Comparison of ENCODE assay signal across 1 cellular context in the genomic region with DNA sequence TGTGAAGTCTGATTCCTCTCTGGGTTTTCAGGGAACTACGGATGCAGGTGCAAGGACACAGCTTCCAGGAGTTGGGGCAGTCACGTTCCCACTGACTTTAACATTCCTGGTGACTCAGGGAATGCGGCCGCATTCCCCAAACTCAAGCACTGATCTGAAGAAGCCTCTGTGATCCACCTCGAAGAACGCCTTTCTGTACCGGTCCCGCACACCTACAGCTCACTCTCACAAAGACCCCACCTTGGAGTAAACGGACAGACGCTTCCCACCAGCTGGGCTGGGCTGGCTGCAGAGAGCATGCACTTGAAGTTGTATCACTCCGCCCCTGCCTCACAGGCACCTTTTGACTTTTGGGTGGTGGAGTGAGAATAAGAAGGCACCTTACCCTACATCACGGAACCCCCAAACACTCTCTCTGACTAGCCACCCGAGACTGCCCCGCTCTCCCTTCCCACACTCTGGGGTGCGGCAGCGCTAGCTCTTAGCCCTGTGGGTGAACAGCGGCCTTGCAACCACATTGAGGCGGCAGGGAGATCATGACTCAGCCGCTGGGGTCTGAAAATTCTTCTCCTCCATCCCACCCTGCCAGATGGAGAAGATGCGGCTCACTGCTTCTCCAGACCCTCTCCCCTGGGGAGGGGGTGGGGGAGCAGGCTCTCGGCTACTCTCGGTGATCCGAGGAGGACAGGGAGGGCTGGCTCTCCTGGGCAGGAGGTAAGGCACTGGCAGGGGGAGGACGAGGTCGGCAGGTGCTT.
TF ChIP-seq lines count a peak whose summit lies in the region.

No MANE protein-coding gene starts in this region.

TF ChIP-seq in GM23338, 12 proteins besides CTCF, POLR2A, EP300 and RAD21 (continued from another document):
- TF ChIP-seq, protein P1, sequence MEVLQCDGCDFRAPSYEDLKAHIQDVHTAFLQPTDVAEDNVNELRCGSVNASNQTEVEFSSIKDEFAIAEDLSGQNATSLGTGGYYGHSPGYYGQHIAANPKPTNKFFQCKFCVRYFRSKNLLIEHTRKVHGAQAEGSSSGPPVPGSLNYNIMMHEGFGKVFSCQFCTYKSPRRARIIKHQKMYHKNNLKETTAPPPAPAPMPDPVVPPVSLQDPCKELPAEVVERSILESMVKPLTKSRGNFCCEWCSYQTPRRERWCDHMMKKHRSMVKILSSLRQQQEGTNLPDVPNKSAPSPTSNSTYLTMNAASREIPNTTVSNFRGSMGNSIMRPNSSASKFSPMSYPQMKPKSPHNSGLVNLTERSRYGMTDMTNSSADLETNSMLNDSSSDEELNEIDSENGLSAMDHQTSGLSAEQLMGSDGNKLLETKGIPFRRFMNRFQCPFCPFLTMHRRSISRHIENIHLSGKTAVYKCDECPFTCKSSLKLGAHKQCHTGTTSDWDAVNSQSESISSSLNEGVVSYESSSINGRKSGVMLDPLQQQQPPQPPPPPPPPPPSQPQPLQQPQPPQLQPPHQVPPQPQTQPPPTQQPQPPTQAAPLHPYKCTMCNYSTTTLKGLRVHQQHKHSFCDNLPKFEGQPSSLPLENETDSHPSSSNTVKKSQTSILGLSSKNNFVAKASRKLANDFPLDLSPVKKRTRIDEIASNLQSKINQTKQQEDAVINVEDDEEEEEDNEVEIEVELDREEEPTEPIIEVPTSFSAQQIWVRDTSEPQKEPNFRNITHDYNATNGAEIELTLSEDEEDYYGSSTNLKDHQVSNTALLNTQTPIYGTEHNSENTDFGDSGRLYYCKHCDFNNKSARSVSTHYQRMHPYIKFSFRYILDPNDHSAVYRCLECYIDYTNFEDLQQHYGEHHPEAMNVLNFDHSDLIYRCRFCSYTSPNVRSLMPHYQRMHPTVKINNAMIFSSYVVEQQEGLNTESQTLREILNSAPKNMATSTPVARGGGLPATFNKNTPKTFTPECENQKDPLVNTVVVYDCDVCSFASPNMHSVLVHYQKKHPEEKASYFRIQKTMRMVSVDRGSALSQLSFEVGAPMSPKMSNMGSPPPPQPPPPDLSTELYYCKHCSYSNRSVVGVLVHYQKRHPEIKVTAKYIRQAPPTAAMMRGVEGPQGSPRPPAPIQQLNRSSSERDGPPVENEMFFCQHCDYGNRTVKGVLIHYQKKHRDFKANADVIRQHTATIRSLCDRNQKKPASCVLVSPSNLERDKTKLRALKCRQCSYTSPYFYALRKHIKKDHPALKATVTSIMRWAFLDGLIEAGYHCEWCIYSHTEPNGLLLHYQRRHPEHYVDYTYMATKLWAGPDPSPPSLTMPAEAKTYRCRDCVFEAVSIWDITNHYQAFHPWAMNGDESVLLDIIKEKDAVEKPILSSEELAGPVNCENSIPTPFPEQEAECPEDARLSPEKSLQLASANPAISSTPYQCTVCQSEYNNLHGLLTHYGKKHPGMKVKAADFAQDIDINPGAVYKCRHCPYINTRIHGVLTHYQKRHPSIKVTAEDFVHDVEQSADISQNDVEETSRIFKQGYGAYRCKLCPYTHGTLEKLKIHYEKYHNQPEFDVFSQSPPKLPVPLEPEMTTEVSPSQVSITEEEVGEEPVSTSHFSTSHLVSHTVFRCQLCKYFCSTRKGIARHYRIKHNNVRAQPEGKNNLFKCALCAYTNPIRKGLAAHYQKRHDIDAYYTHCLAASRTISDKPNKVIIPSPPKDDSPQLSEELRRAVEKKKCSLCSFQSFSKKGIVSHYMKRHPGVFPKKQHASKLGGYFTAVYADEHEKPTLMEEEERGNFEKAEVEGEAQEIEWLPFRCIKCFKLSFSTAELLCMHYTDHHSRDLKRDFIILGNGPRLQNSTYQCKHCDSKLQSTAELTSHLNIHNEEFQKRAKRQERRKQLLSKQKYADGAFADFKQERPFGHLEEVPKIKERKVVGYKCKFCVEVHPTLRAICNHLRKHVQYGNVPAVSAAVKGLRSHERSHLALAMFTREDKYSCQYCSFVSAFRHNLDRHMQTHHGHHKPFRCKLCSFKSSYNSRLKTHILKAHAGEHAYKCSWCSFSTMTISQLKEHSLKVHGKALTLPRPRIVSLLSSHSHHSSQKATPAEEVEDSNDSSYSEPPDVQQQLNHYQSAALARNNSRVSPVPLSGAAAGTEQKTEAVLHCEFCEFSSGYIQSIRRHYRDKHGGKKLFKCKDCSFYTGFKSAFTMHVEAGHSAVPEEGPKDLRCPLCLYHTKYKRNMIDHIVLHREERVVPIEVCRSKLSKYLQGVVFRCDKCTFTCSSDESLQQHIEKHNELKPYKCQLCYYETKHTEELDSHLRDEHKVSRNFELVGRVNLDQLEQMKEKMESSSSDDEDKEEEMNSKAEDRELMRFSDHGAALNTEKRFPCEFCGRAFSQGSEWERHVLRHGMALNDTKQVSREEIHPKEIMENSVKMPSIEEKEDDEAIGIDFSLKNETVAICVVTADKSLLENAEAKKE (CRISPR knock-in tag; IDR thresholded peaks at IDR 0.05): peak; percentile 53; the same call in 1 of the 2 replicates
TF ChIP-seq in GM23338: peak in this region for 1.
